ENCODE assay signal across 36 cellular contexts in genomic region chr13:111858571-111858970, GRCh38.
"Had no signal": no experiment of that assay in that cellular context is flagged by ENCODE, and none has a peak within 500 bp of the region (broad histone marks: within the 10 kb centered on the region; RNA-seq: fewer than 3 reads in every experiment).

No MANE protein-coding gene starts in this region.

- H3K27ac ChIP-seq: adrenal gland, body of pancreas, brain microvascular endothelial cell, breast epithelium, VCaP had no signal

- H3K4me3 Mint-ChIP-seq: activated B cell treated with CpG ODN at 0.5 μM for 24 hours; activated CD4-positive, alpha-beta memory T cell treated with anti-CD3 and anti-CD28 coated beads for 36 hours; activated CD4-positive, alpha-beta T cell treated with anti-CD3 and anti-CD28 coated beads, Interleukin-2, amount 10 ng/mL, durations not matched to agents 24 days and 14 days; activated CD8-positive, alpha-beta memory T cell treated with anti-CD3 and anti-CD28 coated beads, Interleukin-2, amount 10 ng/mL, durations not matched to agents 7 days and 5 days; activated CD8-positive, alpha-beta T cell treated with anti-CD3 and anti-CD28 coated beads for 36 hours; activated naive CD4-positive, alpha-beta T cell treated with anti-CD3 and anti-CD28 coated beads for 36 hours; activated naive CD8-positive, alpha-beta T cell treated with anti-CD3 and anti-CD28 coated beads for 36 hours; activated T-cell treated with anti-CD3 and anti-CD28 coated beads, Interleukin-2, amount 50 U/mL, for 4 hours; activated T-cell treated with anti-CD3 and anti-CD28 coated beads, Interleukin-2, amount 50 U/mL, for 72 hours; activated T-helper 1 cell treated with anti-CD3 and anti-CD28 coated beads, Interleukin-12 subunit alpha, Interleukin-12 subunit beta, Interleukin-2, Interleukin-4 antibody, amounts not matched to agents 30 ng/mL and 10 ng/mL and 1 ng/mL, durations not matched to agents 14 hours and 24 hours and 36 hours; activated T-helper 17 cell treated with anti-CD3 and anti-CD28 coated beads, Interleukin-2, amount 50 U/mL, for 72 hours; central memory CD8-positive, alpha-beta T cell; T-cell; T-helper 2 cell treated with Interferon-gamma antibody and Interleukin-4, amounts not matched to agents 5 μg/mL and 100 μg/mL, for 36 hours had no signal

- H3K36me3 Mint-ChIP-seq: activated CD4-positive, alpha-beta memory T cell treated with anti-CD3 and anti-CD28 coated beads for 36 hours; activated CD8-positive, alpha-beta memory T cell treated with anti-CD3 and anti-CD28 coated beads, Interleukin-2, amount 10 ng/mL, durations not matched to agents 7 days and 5 days; activated naive CD4-positive, alpha-beta T cell treated with anti-CD3 and anti-CD28 coated beads, Interleukin-2, amount 50 U/mL, for 72 hours; activated naive CD8-positive, alpha-beta T cell treated with anti-CD3 and anti-CD28 coated beads for 36 hours; T-cell had no signal

- H3K4me1 Mint-ChIP-seq: activated B cell treated with CpG ODN at 0.5 μM for 24 hours; activated CD4-positive, alpha-beta T cell treated with anti-CD3 and anti-CD28 coated beads, Interleukin-2, amount 10 ng/mL, durations not matched to agents 24 days and 14 days; activated CD8-positive, alpha-beta memory T cell treated with anti-CD3 and anti-CD28 coated beads, Interleukin-2, amount 10 ng/mL, durations not matched to agents 7 days and 5 days; activated naive CD8-positive, alpha-beta T cell treated with anti-CD3 and anti-CD28 coated beads for 36 hours; activated T-helper 17 cell treated with anti-CD3 and anti-CD28 coated beads, Interleukin-2, amount 50 U/mL, for 72 hours; central memory CD8-positive, alpha-beta T cell; T-cell had no signal

- H3K27me3 Mint-ChIP-seq: activated CD4-positive, alpha-beta memory T cell treated with anti-CD3 and anti-CD28 coated beads for 36 hours; activated CD4-positive, alpha-beta T cell treated with anti-CD3 and anti-CD28 coated beads, Interleukin-2, amount 10 ng/mL, durations not matched to agents 24 days and 14 days; activated CD8-positive, alpha-beta memory T cell treated with anti-CD3 and anti-CD28 coated beads, Interleukin-2, amount 10 ng/mL, durations not matched to agents 7 days and 5 days; activated CD8-positive, alpha-beta T cell treated with anti-CD3 and anti-CD28 coated beads for 36 hours; activated T-helper 17 cell treated with anti-CD3 and anti-CD28 coated beads, Interleukin-2, amount 50 U/mL, for 72 hours had no signal

- DNase-seq: activated B cell treated with CpG ODN at 0.5 μM for 24 hours; activated CD4-positive, alpha-beta memory T cell treated with anti-CD3 and anti-CD28 coated beads for 36 hours; activated CD4-positive, alpha-beta T cell treated with anti-CD3 and anti-CD28 coated beads for 4 hours; activated CD4-positive, alpha-beta T cell treated with anti-CD3 and anti-CD28 coated beads, Interleukin-2, amount 10 ng/mL, durations not matched to agents 24 days and 14 days; activated CD4-positive, alpha-beta T cell treated with anti-CD3 and anti-CD28 coated beads, Interleukin-2, amount 50 U/mL, for 1 hour; activated CD4-positive, alpha-beta T cell treated with anti-CD3 and anti-CD28 coated beads, Interleukin-2, amount 50 U/mL, for 4 hours; activated CD4-positive, CD25-positive, alpha-beta regulatory T cell treated with anti-CD3 and anti-CD28 coated beads, Interleukin-2, amount 50 U/mL, for 72 hours; activated CD8-positive, alpha-beta memory T cell treated with anti-CD3 and anti-CD28 coated beads, Interleukin-2, amount 10 ng/mL, durations not matched to agents 7 days and 5 days; activated CD8-positive, alpha-beta T cell treated with anti-CD3 and anti-CD28 coated beads for 36 hours; activated effector memory CD4-positive, alpha-beta T cell treated with anti-CD3 and anti-CD28 coated beads, Interleukin-2, amount 50 U/mL, for 16 hours; activated gamma-delta T cell treated with Interleukin-2 at 50 U/mL for 16 hours; activated naive CD4-positive, alpha-beta T cell; activated naive CD4-positive, alpha-beta T cell treated with anti-CD3 and anti-CD28 coated beads for 36 hours; activated naive CD4-positive, alpha-beta T cell treated with anti-CD3 and anti-CD28 coated beads, Interleukin-2, amount 50 U/mL, for 16 hours; activated naive CD8-positive, alpha-beta T cell treated with anti-CD3 and anti-CD28 coated beads for 36 hours; activated T-cell treated with anti-CD3 and anti-CD28 coated beads for 4 hours; activated T-cell treated with anti-CD3 and anti-CD28 coated beads, Interleukin-2, amount 50 U/mL, for 1 hour; activated T-cell treated with anti-CD3 and anti-CD28 coated beads, Interleukin-2, amount 50 U/mL, for 4 hours; activated T-cell treated with anti-CD3 and anti-CD28 coated beads, Interleukin-2, amount 50 U/mL, for 72 hours; amniotic stem cell; aorta; body of pancreas; brain microvascular endothelial cell; caudate nucleus; cerebellar nuclear complex; T-cell; T-helper 2 cell; T-helper 9 cell had no signal

- H3K27ac Mint-ChIP-seq: activated B cell treated with CpG ODN at 0.5 μM for 24 hours; activated CD4-positive, alpha-beta memory T cell treated with anti-CD3 and anti-CD28 coated beads for 36 hours; activated CD4-positive, alpha-beta T cell treated with anti-CD3 and anti-CD28 coated beads, Interleukin-2, amount 10 ng/mL, durations not matched to agents 24 days and 14 days; activated CD8-positive, alpha-beta memory T cell treated with anti-CD3 and anti-CD28 coated beads, Interleukin-2, amount 10 ng/mL, durations not matched to agents 7 days and 5 days; activated CD8-positive, alpha-beta T cell treated with anti-CD3 and anti-CD28 coated beads for 36 hours; activated naive CD4-positive, alpha-beta T cell treated with anti-CD3 and anti-CD28 coated beads for 36 hours; activated naive CD8-positive, alpha-beta T cell treated with anti-CD3 and anti-CD28 coated beads for 36 hours; activated T-cell treated with anti-CD3 and anti-CD28 coated beads, Interleukin-2, amount 50 U/mL, for 72 hours; activated T-helper 1 cell treated with anti-CD3 and anti-CD28 coated beads, Interleukin-12 subunit alpha, Interleukin-12 subunit beta, Interleukin-2, Interleukin-4 antibody, amounts not matched to agents 30 ng/mL and 10 ng/mL and 1 ng/mL, durations not matched to agents 14 hours and 24 hours and 36 hours; activated T-helper 17 cell treated with anti-CD3 and anti-CD28 coated beads, Interleukin-2, amount 50 U/mL, for 72 hours; T-cell; T-helper 2 cell treated with Interferon-gamma antibody and Interleukin-4, amounts not matched to agents 5 μg/mL and 100 μg/mL, for 36 hours had no signal

- H3K27me3 ChIP-seq: adrenal gland, body of pancreas, brain microvascular endothelial cell had no signal

- H3K4me1 ChIP-seq: adrenal gland, body of pancreas, breast epithelium had no signal

- H3K9me3 ChIP-seq: adrenal gland, body of pancreas had no signal

- ATAC-seq: activated CD8-positive, alpha-beta memory T cell treated with anti-CD3 and anti-CD28 coated beads, Interleukin-2, amount 10 ng/mL, durations not matched to agents 7 days and 5 days; activated CD8-positive, alpha-beta T cell treated with anti-CD3 and anti-CD28 coated beads for 36 hours; activated naive CD4-positive, alpha-beta T cell treated with anti-CD3 and anti-CD28 coated beads, Interleukin-2, amount 50 U/mL, for 72 hours; activated T-cell treated with anti-CD3 and anti-CD28 coated beads, Interleukin-2, amount 50 U/mL, for 4 hours; activated T-cell treated with anti-CD3 and anti-CD28 coated beads, Interleukin-2, amount 50 U/mL, for 72 hours; activated T-helper 17 cell treated with anti-CD3 and anti-CD28 coated beads, Interleukin-2, amount 50 U/mL, for 72 hours; body of pancreas; T-cell had no signal

- H3K4me3 ChIP-seq: adrenal gland, body of pancreas, breast epithelium had no signal

- H3K9me3 Mint-ChIP-seq: activated CD4-positive, alpha-beta memory T cell treated with anti-CD3 and anti-CD28 coated beads for 36 hours; activated CD4-positive, alpha-beta T cell treated with anti-CD3 and anti-CD28 coated beads, Interleukin-2, amount 10 ng/mL, durations not matched to agents 24 days and 14 days; activated CD8-positive, alpha-beta T cell treated with anti-CD3 and anti-CD28 coated beads for 36 hours; activated naive CD4-positive, alpha-beta T cell treated with anti-CD3 and anti-CD28 coated beads for 36 hours; activated naive CD4-positive, alpha-beta T cell treated with anti-CD3 and anti-CD28 coated beads, Interleukin-2, amount 50 U/mL, for 72 hours; activated naive CD8-positive, alpha-beta T cell treated with anti-CD3 and anti-CD28 coated beads for 36 hours; activated T-helper 1 cell treated with anti-CD3 and anti-CD28 coated beads, Interleukin-12 subunit alpha, Interleukin-12 subunit beta, Interleukin-2, Interleukin-4 antibody, amounts not matched to agents 30 ng/mL and 10 ng/mL and 1 ng/mL, durations not matched to agents 14 hours and 24 hours and 36 hours; activated T-helper 17 cell treated with anti-CD3 and anti-CD28 coated beads, Interleukin-2, amount 50 U/mL, for 72 hours; central memory CD8-positive, alpha-beta T cell; T-helper 2 cell treated with Interferon-gamma antibody and Interleukin-4, amounts not matched to agents 5 μg/mL and 100 μg/mL, for 36 hours had no signal

- H3K36me3 ChIP-seq: adrenal gland, brain microvascular endothelial cell, breast epithelium had no signal
